ENCODE assay signal across 1 cellular context in genomic region chr17:28125530-28126382, GRCh38.
TF ChIP-seq lines count a peak whose summit lies in the region.

No MANE protein-coding gene starts in this region.

TF ChIP-seq in A549, 52 proteins besides CTCF, POLR2A, EP300 and RAD21 (continued from another document):
- TF ChIP-seq ELK1 (IDR thresholded peaks at IDR 0.05; ENCODE audit: low read depth, low read length) (no peak), EHMT2 (IDR thresholded peaks at IDR 0.05; ENCODE audit: low read depth) (no peak), CEBPB (IDR thresholded peaks at IDR 0.05) (peak in 1 of 2 experiments; percentile 55; a peak in 2 of 4 replicates)
